8 cellular contexts compared by ENCODE assay signal in genomic region chr5:1380011-1380817, GRCh38. TPM values are rescaled to one million over a fixed set of nuclear protein-coding genes. Genes with fewer than 3 reads are reported as not detected.
DNase-seq lines count a peak whose midpoint lies in the region; ATAC-seq, FAIRE-seq and TF ChIP-seq lines count a peak whose summit lies in the region.

No MANE protein-coding gene starts in this region.

- H3K4me2 ChIP-seq in Loucy (ENCODE audit: low read depth, low read length, poor library complexity, severe bottlenecking) = no peak overlapping the region
- peak overlapping the region; percentile 25 for H3K4me2 ChIP-seq in fibroblast of lung (ENCODE audit: extremely low read depth, insufficient read depth, low read length)

- no peak overlapping the region for H3K4me3 ChIP-seq in Loucy (ENCODE audit: low read length, poor library complexity, severe bottlenecking)
- no peak overlapping the region for H3K4me3 ChIP-seq in fibroblast of lung (replicated peaks in 1 of 4; ENCODE audit: control extremely low read depth in 1 of 4, insufficient read depth in 1 of 4, low read depth in 3 of 4, low read length in 4 of 4)

- H3K4me1 ChIP-seq in Loucy (ENCODE audit: insufficient read depth, low read length, poor library complexity, severe bottlenecking) = peaks cover 2% of the 10 kb centered on the region
- no peaks in the 10 kb centered on the region for H3K4me1 ChIP-seq in fibroblast of lung (ENCODE audit: control insufficient read depth, extremely low read depth, insufficient read depth, low read length)

- H3K4me1 Mint-ChIP-seq in CD4-positive, alpha-beta T cell (ENCODE audit: low read depth) = peaks cover 9% of the 10 kb centered on the region

- H3K4me3 Mint-ChIP-seq in CD4-positive, alpha-beta T cell = peak overlapping the region; percentile 75

- H3K9me3 ChIP-seq in CD4-positive, alpha-beta T cell (ENCODE audit: control insufficient read depth, low read length) = no peaks in the 10 kb centered on the region
- H3K9me3 ChIP-seq in Loucy (ENCODE audit: insufficient read depth, low read depth, low read length) (no peaks in the 10 kb centered on the region), fibroblast of lung (ENCODE audit: control insufficient read depth, insufficient read depth, low read depth, low read length) (no peaks in the 10 kb centered on the region)

- no peak overlapping the region for H3K27ac ChIP-seq in CD4-positive, alpha-beta T cell (ENCODE audit: low read depth, low read length)
- H3K27ac ChIP-seq in fibroblast of lung (ENCODE audit: insufficient read depth, low read length) = no peak overlapping the region

- FAIRE-seq in urothelium cell line (lab: Jason Lieb, UNC) = no peak

- no peaks in the 10 kb centered on the region for H3K27me3 ChIP-seq in CD4-positive, alpha-beta T cell (ENCODE audit: control insufficient read depth, insufficient read depth, low read length)
- H3K27me3 ChIP-seq in Loucy (ENCODE audit: insufficient read depth, low read length, poor library complexity, severe bottlenecking) = no peaks in the 10 kb centered on the region
- H3K27me3 ChIP-seq in fibroblast of lung (ENCODE audit: control insufficient read depth, insufficient read depth, low read length) = no peaks in the 10 kb centered on the region

- CTCF ChIA-PET in CD4-positive, alpha-beta T cell (lab: Charles Lee) = interaction anchor here (1.0 to 1.7 kb wide), 8 partner anchors 10 to 265 kb away, joined by 3 to 12 read pairs (median 3); partner anchors contain the start of gene CLPTM1L

- H3K36me3 ChIP-seq in Loucy (ENCODE audit: insufficient read depth, low read length) (no peaks in the 10 kb centered on the region), fibroblast of lung (ENCODE audit: control insufficient read depth, insufficient read depth, low read length) (no peaks in the 10 kb centered on the region)

- H4K20me1 ChIP-seq in Loucy (ENCODE audit: insufficient read depth, low read length, poor library complexity, severe bottlenecking) = no peaks in the 10 kb centered on the region
- H4K20me1 ChIP-seq in fibroblast of lung (ENCODE audit: control insufficient read depth, extremely low read depth, insufficient read depth, low read length) = no peaks in the 10 kb centered on the region

- POLR2A ChIA-PET in CD4-positive, alpha-beta T cell (lab: Charles Lee) = interaction anchor here (0.7 to 1.1 kb wide), 4 partner anchors 11 to 254 kb away, joined by 3 to 5 read pairs (median 4); partner anchors contain the start of gene CLPTM1L

- no peaks in the 10 kb centered on the region for H3K9me3 Mint-ChIP-seq in CD4-positive, alpha-beta T cell

- peak; percentile 89 for ATAC-seq in CD4-positive, alpha-beta T cell (ENCODE audit: poor library complexity)
- peak; percentile 67 for ATAC-seq in GM21447 (IDR thresholded peaks at IDR 0.05; ENCODE audit: unreplicated experiment)

- H3K27ac Mint-ChIP-seq in CD4-positive, alpha-beta T cell = peak overlapping the region; percentile 54

- no peaks in the 10 kb centered on the region for H3F3A ChIP-seq in Loucy (ENCODE audit: low read depth)

- H2AFZ ChIP-seq in Loucy (ENCODE audit: low read length) (no peak overlapping the region), fibroblast of lung (ENCODE audit: low read length) (no peak overlapping the region)

- no peaks in the 10 kb centered on the region for H3K36me3 Mint-ChIP-seq in CD4-positive, alpha-beta T cell (ENCODE audit: low read depth)

- no peaks in the 10 kb centered on the region for H3K9me2 ChIP-seq in Loucy (replicated peaks; ENCODE audit: low read depth, low read length)

- H3K79me2 ChIP-seq in Loucy (ENCODE audit: insufficient read depth, low read length) = no peaks in the 10 kb centered on the region
- H3K79me2 ChIP-seq in fibroblast of lung (ENCODE audit: control insufficient read depth, insufficient read depth, low read length) = no peaks in the 10 kb centered on the region

- intact Hi-C loops in CD4-positive, alpha-beta T cell (cut with DNase I, micrococcal nuclease) = loop anchor here (1.0 to 10.0 kb wide), 5 partner anchors 87 to 485 kb away; partner anchors contain the start of genes BRD9 (in 1 of the 2) and TRIP13 (in 1 of the 2)
- intact Hi-C loops in posterior cingulate gyrus (cut with DNase I) = loop anchor here (10.0 kb wide), 1 partner anchor 265 kb away; no protein-coding TSS in a partner anchor

- H3K9ac ChIP-seq in Loucy (ENCODE audit: low read depth, low read length, poor library complexity, severe bottlenecking) (no peak overlapping the region), fibroblast of lung (ENCODE audit: insufficient read depth, low read length) (no peak overlapping the region)

- DNase-seq in CD4-positive, alpha-beta T cell = peak; percentile 19 to 63 (median 40)
- peak; percentile 66 for DNase-seq in activated CD8-positive, alpha-beta memory T cell treated with anti-CD3 and anti-CD28 coated beads, Interleukin-2, amount 50 U/mL, for 4 hours
- peak; percentile 12 to 32 for DNase-seq in fibroblast of lung (ENCODE audit: low read depth in 2 of 2)
- peak in 6 of 10 donors; percentile 14 to 90 (median 45) for DNase-seq in posterior cingulate gyrus
- peak; percentile 54 for DNase-seq in urothelium cell line (ENCODE audit: low spot score)
- DNase-seq in MV-4-11 (lab: John Stamatoyannopoulos, UW) = no peak

- TF ChIP-seq CTCF in CD4-positive, alpha-beta T cell (IDR thresholded peaks at IDR 0.05) = peak; percentile 84
- TF ChIP-seq CTCF in Loucy (conservative IDR thresholded peaks at IDR 0.05; ENCODE audit: low read length) (peak; percentile 29; the same call in 1 of the 2 replicates), fibroblast of lung (conservative IDR thresholded peaks at IDR 0.05 in 1 of 2, IDR thresholded peaks at IDR 0.05 in 1 of 2; ENCODE audit: low read depth in 1 of 2, low read length in 2 of 2) (peak in 1 of 2 donors; percentile 56)

- no peaks in the 10 kb centered on the region for H3K27me3 Mint-ChIP-seq in CD4-positive, alpha-beta T cell

RNA-seq across cellular contexts. Expression of gene CLPTM1L, which starts 35.3 kb away (rescaled TPM):
- 10 to 100 TPM; 47.2 to 47.4 TPM for total RNA-seq in CD4-positive, alpha-beta T cell
- total RNA-seq in fibroblast of lung = 189 and 215 TPM in 2 replicates
- 89.3 and 99.2 TPM in 2 replicates for polyA plus RNA-seq in fibroblast of lung
- polyA plus RNA-seq in fibroblast of lung (2012) = 57.3 and 69.6 TPM in 2 replicates
- 122 and 295 TPM in 2 replicates for polyA minus RNA-seq in fibroblast of lung (ENCODE audit: low replicate concordance)
